10 cellular contexts compared by ENCODE assay signal in the genomic region with DNA sequence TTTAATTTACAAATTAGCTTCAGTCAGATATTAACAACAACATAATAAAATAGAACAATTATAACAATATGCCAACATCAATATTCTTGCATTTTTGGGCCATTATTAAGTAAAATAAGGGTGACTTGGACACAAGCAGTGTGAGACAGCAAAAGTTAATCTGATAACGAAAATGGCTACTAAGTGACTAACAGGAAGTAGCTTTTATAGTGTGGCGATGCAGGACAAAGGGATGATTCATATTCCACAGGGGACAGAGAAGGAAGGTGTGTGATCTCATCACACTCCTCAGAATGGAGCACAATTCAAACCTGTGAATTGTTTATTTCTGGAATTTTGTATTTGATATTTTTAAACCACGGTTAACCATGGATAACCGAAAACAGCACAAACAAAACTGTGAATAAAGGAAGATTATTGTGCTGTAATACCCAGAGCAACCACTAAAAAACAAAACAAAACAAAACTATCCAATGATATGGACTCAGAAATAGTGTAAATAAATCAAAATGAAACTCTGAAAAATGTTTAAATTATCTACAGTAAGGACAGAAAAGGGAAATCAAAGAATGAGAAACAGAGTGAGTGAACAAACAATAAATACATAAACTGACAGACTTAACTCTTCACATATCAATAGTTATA.
DNase-seq lines count a peak whose midpoint lies in the region; ATAC-seq, FAIRE-seq and TF ChIP-seq lines count a peak whose summit lies in the region.
"Had no signal": no experiment of that assay in that cellular context is flagged by ENCODE, and none has a peak within 500 bp of the region (broad histone marks: within the 10 kb centered on the region; RNA-seq: fewer than 3 reads in every experiment).

No MANE protein-coding gene starts in this region.

- FAIRE-seq in astrocyte (lab: Jason Lieb, UNC), result peak; percentile 92
- FAIRE-seq: TTC549 had no signal

- ATAC-seq in mucosa of descending colon (peak; percentile 85), HG03520 (IDR thresholded peaks at IDR 0.05; ENCODE audit: unreplicated experiment) (no peak), HG03432 (IDR thresholded peaks at IDR 0.05; ENCODE audit: unreplicated experiment) (no peak), GM18873 (IDR thresholded peaks at IDR 0.05; ENCODE audit: low FRiP score, unreplicated experiment) (no peak)

- TF ChIP-seq CTCF in Calu3 (IDR thresholded peaks at IDR 0.05; ENCODE audit: unreplicated experiment), result peak; percentile 12
- peak; percentile 48 for TF ChIP-seq CTCF in Loucy (conservative IDR thresholded peaks at IDR 0.05; ENCODE audit: low read length)
- TF ChIP-seq CTCF in astrocyte (IDR thresholded peaks at IDR 0.05; ENCODE audit: insufficient read depth, low read depth, low read length), result peak; percentile 22
- TF ChIP-seq CTCF in mucosa of descending colon (IDR thresholded peaks at IDR 0.05), result no peak

- H3F3A ChIP-seq in Loucy (ENCODE audit: low read depth), result no peaks in the 10 kb centered on the region

- H3K36me3 ChIP-seq in Loucy (ENCODE audit: insufficient read depth, low read length), result no peaks in the 10 kb centered on the region
- no peaks in the 10 kb centered on the region for H3K36me3 ChIP-seq in astrocyte (ENCODE audit: insufficient read depth, low read length)
- no peaks in the 10 kb centered on the region for H3K36me3 ChIP-seq in mucosa of descending colon (ENCODE audit: low read depth)

- BruUV-seq in Calu3 (replicated peaks; lab: Mats Ljungman, UMichigan), result no TSS peak

- H3K9me3 ChIP-seq in Loucy (ENCODE audit: insufficient read depth, low read depth, low read length), result no peaks in the 10 kb centered on the region
- no peaks in the 10 kb centered on the region for H3K9me3 ChIP-seq in astrocyte (ENCODE audit: insufficient read depth, low read depth, low read length)
- no peaks in the 10 kb centered on the region for H3K9me3 ChIP-seq in mucosa of descending colon

- peak; percentile 36 for DNase-seq in Calu3
- DNase-seq in astrocyte (ENCODE audit: low read depth), result peak; percentile 84
- DNase-seq in mucosa of descending colon, result no peak
- no peak for DNase-seq in effector CD8-positive, alpha-beta T cell (lab: John Stamatoyannopoulos, UW)

- H2AFZ ChIP-seq in Loucy (ENCODE audit: low read length) (no peak overlapping the region), astrocyte (ENCODE audit: low read depth, low read length) (peak overlapping the region; percentile 32)

- H3K36me3 Mint-ChIP-seq in Calu3 (ENCODE audit: insufficient read depth, unreplicated experiment), result no peaks in the 10 kb centered on the region
- no peaks in the 10 kb centered on the region for H3K36me3 Mint-ChIP-seq in astrocyte (ENCODE audit: low read depth, unreplicated experiment)

- H3K4me1 ChIP-seq in Loucy (ENCODE audit: insufficient read depth, low read length, poor library complexity, severe bottlenecking), result peaks cover 9% of the 10 kb centered on the region
- peaks cover 21% of the 10 kb centered on the region for H3K4me1 ChIP-seq in astrocyte (ENCODE audit: insufficient read depth, low read length)
- no peaks in the 10 kb centered on the region for H3K4me1 ChIP-seq in mucosa of descending colon (ENCODE audit: low read depth)

- no peaks in the 10 kb centered on the region for H3K79me2 ChIP-seq in Loucy (ENCODE audit: insufficient read depth, low read length)
- H3K79me2 ChIP-seq in astrocyte (ENCODE audit: insufficient read depth, low read length), result no peaks in the 10 kb centered on the region

- H3K4me2 ChIP-seq in Loucy (ENCODE audit: low read depth, low read length, poor library complexity, severe bottlenecking) (no peak overlapping the region), astrocyte (ENCODE audit: low read length) (peak overlapping the region; percentile 60)

- no peak overlapping the region for H3K9ac ChIP-seq in Loucy (ENCODE audit: low read depth, low read length, poor library complexity, severe bottlenecking)
- peak overlapping the region; percentile 34 for H3K9ac ChIP-seq in astrocyte (ENCODE audit: low read length)

- H3K27me3 Mint-ChIP-seq in Calu3 (ENCODE audit: unreplicated experiment) (no peaks in the 10 kb centered on the region), astrocyte (ENCODE audit: low read depth, unreplicated experiment) (no peaks in the 10 kb centered on the region)

- CTCF ChIA-PET in Calu3 (lab: Charles Lee), result interaction anchor here (0.6 kb wide), 1 partner anchor 1921 kb away, joined by 3 read pairs; no protein-coding TSS in a partner anchor

- H3K27ac Mint-ChIP-seq in Calu3 (ENCODE audit: unreplicated experiment) (peak overlapping the region; percentile 92), astrocyte (ENCODE audit: unreplicated experiment) (peak overlapping the region; percentile 67)

- H3K9me2 ChIP-seq in Loucy (replicated peaks; ENCODE audit: low read depth, low read length), result no peaks in the 10 kb centered on the region

- H3K27me3 ChIP-seq in Loucy (ENCODE audit: insufficient read depth, low read length, poor library complexity, severe bottlenecking) (no peaks in the 10 kb centered on the region), astrocyte (ENCODE audit: insufficient read depth, low read length) (no peaks in the 10 kb centered on the region)

- H4K20me1 ChIP-seq in Loucy (ENCODE audit: insufficient read depth, low read length, poor library complexity, severe bottlenecking) (no peaks in the 10 kb centered on the region), astrocyte (ENCODE audit: insufficient read depth, low read length) (no peaks in the 10 kb centered on the region)

- no peak overlapping the region for H3K4me3 ChIP-seq in Loucy (ENCODE audit: low read length, poor library complexity, severe bottlenecking)
- no peak overlapping the region for H3K4me3 ChIP-seq in astrocyte (ENCODE audit: insufficient read depth, low read depth, low read length)
- H3K4me3 ChIP-seq in mucosa of descending colon, result no peak overlapping the region

- H3K4me1 Mint-ChIP-seq in Calu3 (ENCODE audit: low read depth, unreplicated experiment) (peaks cover 7% of the 10 kb centered on the region), astrocyte (ENCODE audit: low read depth, unreplicated experiment) (peaks cover 14% of the 10 kb centered on the region)

- intact Hi-C loops in Calu3 (cut with micrococcal nuclease; ENCODE audit: unreplicated experiment) (no loop called here), mucosa of descending colon (cut with DNase I, micrococcal nuclease) (no loop called here)

- peak overlapping the region; percentile 26 for H3K4me3 Mint-ChIP-seq in Calu3 (ENCODE audit: low read depth, unreplicated experiment)
- H3K4me3 Mint-ChIP-seq in astrocyte (ENCODE audit: unreplicated experiment), result no peak overlapping the region

- H3K27ac ChIP-seq in astrocyte (ENCODE audit: low read depth, low read length), result peak overlapping the region; percentile 70
- H3K27ac ChIP-seq: HL-60 had no signal

- H3K9me3 Mint-ChIP-seq in Calu3 (ENCODE audit: low read depth, unreplicated experiment), result peaks cover 9% of the 10 kb centered on the region
- no peaks in the 10 kb centered on the region for H3K9me3 Mint-ChIP-seq in astrocyte (ENCODE audit: unreplicated experiment)

Comparison
In these comparisons a context has a peak if more than half of its experiments do, and no peak if none do; other contexts are left out.
1. DNase-seq: peak in Calu3 (single experiment) and astrocyte (single experiment); none in mucosa of descending colon (0 of 3) and effector CD8-positive, alpha-beta T cell (single experiment).